ENCODE assay signal across 1 cellular context in the genomic region with DNA sequence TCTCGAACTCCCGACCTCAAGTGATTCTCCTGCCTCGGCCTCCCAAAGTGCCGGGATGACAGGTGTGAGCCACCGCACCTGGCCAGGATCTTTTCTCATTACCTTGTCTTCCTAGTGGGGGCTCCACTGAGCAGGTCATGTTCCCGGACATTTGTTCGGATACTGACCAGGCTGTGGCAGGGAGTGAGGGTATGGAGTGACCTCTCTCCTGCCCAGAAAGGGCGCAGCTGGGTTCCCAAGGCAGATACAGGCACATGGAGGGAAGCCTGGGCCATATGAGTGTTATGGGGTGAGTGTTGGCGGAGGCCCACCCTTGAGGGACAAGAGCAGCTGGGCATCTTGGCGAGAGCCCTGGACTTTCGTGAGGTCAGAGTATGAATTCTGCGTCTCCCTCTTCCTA.
TF ChIP-seq lines count a peak whose summit lies in the region.

No MANE protein-coding gene starts in this region.

TF ChIP-seq in IMR-90, 13 proteins besides CTCF, POLR2A, EP300 and RAD21:
- TF ChIP-seq BHLHE40 (IDR thresholded peaks at IDR 0.05; ENCODE audit: low read depth, low read length): no peak
- TF ChIP-seq SMC3 (IDR thresholded peaks at IDR 0.05; ENCODE audit: low read depth, low read length): no peak
- TF ChIP-seq MAFK (IDR thresholded peaks at IDR 0.05; ENCODE audit: low read depth, low read length): no peak
- TF ChIP-seq, protein P1, sequence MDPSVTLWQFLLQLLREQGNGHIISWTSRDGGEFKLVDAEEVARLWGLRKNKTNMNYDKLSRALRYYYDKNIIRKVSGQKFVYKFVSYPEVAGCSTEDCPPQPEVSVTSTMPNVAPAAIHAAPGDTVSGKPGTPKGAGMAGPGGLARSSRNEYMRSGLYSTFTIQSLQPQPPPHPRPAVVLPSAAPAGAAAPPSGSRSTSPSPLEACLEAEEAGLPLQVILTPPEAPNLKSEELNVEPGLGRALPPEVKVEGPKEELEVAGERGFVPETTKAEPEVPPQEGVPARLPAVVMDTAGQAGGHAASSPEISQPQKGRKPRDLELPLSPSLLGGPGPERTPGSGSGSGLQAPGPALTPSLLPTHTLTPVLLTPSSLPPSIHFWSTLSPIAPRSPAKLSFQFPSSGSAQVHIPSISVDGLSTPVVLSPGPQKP (IDR thresholded peaks at IDR 0.05; ENCODE audit: borderline replicate concordance, low read depth, low read length): no peak
TF ChIP-seq in IMR-90: peak in this region for 0.
